Comparison of ENCODE assay signal across 9 cellular contexts in genomic region chr9:79583957-79584654, GRCh38. TPM values are rescaled to one million over a fixed set of nuclear protein-coding genes. Genes with fewer than 3 reads are reported as not detected.
DNase-seq lines count a peak whose midpoint lies in the region; ATAC-seq, FAIRE-seq and TF ChIP-seq lines count a peak whose summit lies in the region.
"Had no signal": no experiment of that assay in that cellular context is flagged by ENCODE, and none has a peak within 500 bp of the region (broad histone marks: within the 10 kb centered on the region; RNA-seq: fewer than 3 reads in every experiment).

No MANE protein-coding gene starts in this region.

- H3K36me3 ChIP-seq in HepG2 (replicated peaks in 1 of 2; ENCODE audit: control insufficient read depth in 1 of 2, insufficient read depth in 2 of 2, low read length in 2 of 2), result no peaks in the 10 kb centered on the region

- no peak for TF ChIP-seq POLR2A in HepG2 (IDR thresholded peaks at IDR 0.05; ENCODE audit: insufficient read depth in 1 of 2, low read depth in 2 of 2, low read length in 2 of 2)

- POLR2A ChIA-PET in HepG2 (lab: Yijun Ruan, JAX), result no interaction called here

- no peak overlapping the region for H3K9ac ChIP-seq in HepG2 (ENCODE audit: insufficient read depth, low read depth, low read length)

- CTCF ChIA-PET in HepG2 (lab: Yijun Ruan, JAX; ENCODE audit: low intra/inter-chr PET ratio, low total read pairs), result no interaction called here

- in situ Hi-C loops in HepG2 (cut with HindIII; ENCODE audit: extremely low pct_ligation_motif_present, low pct_unique_long_range_greater_than_20kb), result no loop called here

- 27% methylated on average over 10 of the region's 10 CpGs for WGBS in HepG2 (ENCODE audit: low lambda C conversion rate)

- TF ChIP-seq EP300 in HepG2 (IDR thresholded peaks at IDR 0.05; ENCODE audit: low read depth in 2 of 2, low read length in 2 of 2) (no peak), HepG2 (CRISPR knock-in tag; IDR thresholded peaks at IDR 0.05; ENCODE audit: borderline replicate concordance) (no peak)

- peaks cover 31% of the 10 kb centered on the region for H3K4me1 ChIP-seq in HepG2 (ENCODE audit: insufficient read depth, low read length)

- no peaks in the 10 kb centered on the region for H3K79me2 ChIP-seq in HepG2 (ENCODE audit: insufficient read depth, low read length)

- TF ChIP-seq RAD21 in HepG2 (CRISPR knock-in tag; IDR thresholded peaks at IDR 0.05), result no peak

- peak; percentile 17 for DNase-seq in activated CD4-positive, alpha-beta T cell treated with anti-CD3 and anti-CD28 coated beads, Interleukin-2, amount 50 U/mL, for 1 hour
- DNase-seq in HepG2 (ENCODE audit: low spot score), result no peak
- DNase-seq in NCI-H69 (lab: John Stamatoyannopoulos, UW), result no peak
- no peak for DNase-seq in NCI-H774 (lab: John Stamatoyannopoulos, UW)

- intact Hi-C loops in HepG2 (cut with micrococcal nuclease; ENCODE audit: unreplicated experiment), result no loop called here

- no peak overlapping the region for H3K4me2 ChIP-seq in HepG2 (ENCODE audit: low read depth, low read length)

- H3K27me3 ChIP-seq in HepG2 (ENCODE audit: control insufficient read depth in 1 of 2, insufficient read depth in 2 of 2, low read length in 2 of 2), result no peaks in the 10 kb centered on the region

- no peaks in the 10 kb centered on the region for H4K20me1 ChIP-seq in HepG2 (ENCODE audit: insufficient read depth, low read length)

- H3K9me3 ChIP-seq in HepG2 (ENCODE audit: low read length), result no peaks in the 10 kb centered on the region

- TF ChIP-seq CTCF in HepG2 (CRISPR knock-in tag; IDR thresholded peaks at IDR 0.05), result no peak

- H2AFZ ChIP-seq in HepG2 (ENCODE audit: low read length), result no peak overlapping the region

- no TSS peak for BruUV-seq in HepG2 (replicated peaks; lab: Mats Ljungman, UMichigan)

- ATAC-seq in GM18511 (IDR thresholded peaks at IDR 0.05; ENCODE audit: unreplicated experiment), result peak; percentile 73
- peak; percentile 64 for ATAC-seq in HG03097 (IDR thresholded peaks at IDR 0.05; ENCODE audit: low FRiP score, unreplicated experiment)
- ATAC-seq in HepG2, result peak; percentile 56
- ATAC-seq in GM21381 (IDR thresholded peaks at IDR 0.05; ENCODE audit: unreplicated experiment), result no peak
- no peak for ATAC-seq in GM19324 (IDR thresholded peaks at IDR 0.05; ENCODE audit: low FRiP score, unreplicated experiment)

- no peak overlapping the region for H3K27ac ChIP-seq in HepG2 (ENCODE audit: extremely low read length, insufficient read depth, low read length)
- H3K27ac ChIP-seq: VCaP had no signal

- no peak for FAIRE-seq in HepG2 (lab: Jason Lieb, UNC)

- no peak overlapping the region for H3K4me3 ChIP-seq in HepG2 (replicated peaks in 1 of 3; ENCODE audit: insufficient read depth in 1 of 3, low read depth in 2 of 3, low read length in 3 of 3)

TF ChIP-seq in HepG2, 621 proteins besides CTCF, POLR2A, EP300 and RAD21:
- TF ChIP-seq ZNF772 (CRISPR knock-in tag; IDR thresholded peaks at IDR 0.05), result no peak
- no peak for TF ChIP-seq NRL (CRISPR knock-in tag; IDR thresholded peaks at IDR 0.05; ENCODE audit: borderline replicate concordance)
- no peak for TF ChIP-seq ZNF616 (CRISPR knock-in tag; IDR thresholded peaks at IDR 0.05; ENCODE audit: low read depth)
- no peak for TF ChIP-seq EEA1 (CRISPR knock-in tag; IDR thresholded peaks at IDR 0.05; ENCODE audit: borderline replicate concordance)
- TF ChIP-seq TP53 (CRISPR knock-in tag; conservative IDR thresholded peaks at IDR 0.05), result no peak
- no peak for TF ChIP-seq TBP (CRISPR knock-in tag; IDR thresholded peaks at IDR 0.05)
- TF ChIP-seq POLR2AphosphoS5 (IDR thresholded peaks at IDR 0.05; ENCODE audit: low read depth, low read length), result no peak
- no peak for TF ChIP-seq SP1 (IDR thresholded peaks at IDR 0.05)
- TF ChIP-seq SP1 (CRISPR knock-in tag; IDR thresholded peaks at IDR 0.05), result no peak
- no peak for TF ChIP-seq NR1H2 (CRISPR knock-in tag; IDR thresholded peaks at IDR 0.05; ENCODE audit: borderline replicate concordance, low read depth)
- no peak for TF ChIP-seq IRF2 (CRISPR knock-in tag; IDR thresholded peaks at IDR 0.05)
- no peak for TF ChIP-seq ZNF777 (CRISPR knock-in tag; IDR thresholded peaks at IDR 0.05)
- no peak for TF ChIP-seq HIVEP1 (CRISPR knock-in tag; IDR thresholded peaks at IDR 0.05)
- no peak for TF ChIP-seq TSC22D2 (CRISPR knock-in tag; IDR thresholded peaks at IDR 0.05; ENCODE audit: borderline replicate concordance)
- TF ChIP-seq SKI (IDR thresholded peaks at IDR 0.05; ENCODE audit: partially characterized antibody), result no peak
- no peak for TF ChIP-seq SRY (CRISPR knock-in tag; IDR thresholded peaks at IDR 0.05)

RNA-seq across cellular contexts. Expression of gene TLE4, which starts 12.3 kb away (rescaled TPM):
- 0.94 and 2.0 TPM in 2 replicates for total RNA-seq in HepG2 (2016; rRNA removed; fragmentation: Illumina TruSeq; extraction: Trizol)
- total RNA-seq in HepG2 (2016; cell fraction: cytosol; rRNA removed; fragmentation: Illumina TruSeq; extraction: Trizol; ENCODE audit: low read depth), result 0.71 and 1.3 TPM in 2 replicates
- 1.0 and 1.9 TPM in 2 replicates for total RNA-seq in HepG2 (2016; cell fraction: insoluble cytoplasmic fraction; rRNA removed; fragmentation: Illumina TruSeq; extraction: Trizol)
- total RNA-seq in HepG2 (2016; cell fraction: membrane; rRNA removed; fragmentation: Illumina TruSeq; extraction: Trizol), result 0.96 and 1.1 TPM in 2 replicates
- total RNA-seq in HepG2 (2016; cell fraction: nucleus; rRNA removed; fragmentation: Illumina TruSeq; extraction: Trizol), result 3.1 and 5.0 TPM in 2 replicates
- polyA plus RNA-seq in HepG2 (2011; rRNA removed), result 2.3 and 2.9 TPM in 2 replicates
- 1.8 and 2.0 TPM in 2 replicates for polyA plus RNA-seq in HepG2 (2011; cell fraction: cytosol; rRNA removed)
- 3.7 and 4.2 TPM in 2 replicates for polyA plus RNA-seq in HepG2 (2011; cell fraction: nucleus; rRNA removed)
- polyA plus RNA-seq in HepG2 (2012), result 0.58 and 1.0 TPM in 2 replicates
- 0.06 and 0.07 TPM in 2 replicates for polyA plus RNA-seq in HepG2 (2016; cell fraction: cytosol; fragmentation: Illumina TruSeq; extraction: Trizol; ENCODE audit: low read depth)
- 0.97 and 1.4 TPM in 2 replicates for polyA plus RNA-seq in HepG2 (2016; cell fraction: insoluble cytoplasmic fraction; fragmentation: Illumina TruSeq; extraction: Trizol; ENCODE audit: low read depth)
- polyA plus RNA-seq in HepG2 (2016; cell fraction: membrane; fragmentation: Illumina TruSeq; extraction: Trizol; ENCODE audit: low read depth), result 0.12 and 0.19 TPM in 2 replicates
- 1.5 and 2.1 TPM in 2 replicates for polyA plus RNA-seq in HepG2 (2016; cell fraction: nucleus; fragmentation: Illumina TruSeq; extraction: Trizol; ENCODE audit: insufficient read depth, low read depth)
- 3.7 and 8.5 TPM in 2 replicates for polyA minus RNA-seq in HepG2 (2011; rRNA and poly(A)+ RNA removed; ENCODE audit: low replicate concordance)
- polyA minus RNA-seq in HepG2 (2011; cell fraction: cytosol; rRNA and poly(A)+ RNA removed), result 2.8 and 3.2 TPM in 2 replicates
- polyA minus RNA-seq in HepG2 (2011; cell fraction: nucleus; rRNA and poly(A)+ RNA removed), result 14.2 and 18.7 TPM in 2 replicates

Comparison
In these comparisons a context has a peak if more than half of its experiments do, and no peak if none do; other contexts are left out.
1. ATAC-seq: peak in GM18511 (single experiment), HG03097 (single experiment) and HepG2 (single experiment); none in GM21381 (single experiment) and GM19324 (single experiment).